1 cellular context compared by ENCODE assay signal in the genomic region with DNA sequence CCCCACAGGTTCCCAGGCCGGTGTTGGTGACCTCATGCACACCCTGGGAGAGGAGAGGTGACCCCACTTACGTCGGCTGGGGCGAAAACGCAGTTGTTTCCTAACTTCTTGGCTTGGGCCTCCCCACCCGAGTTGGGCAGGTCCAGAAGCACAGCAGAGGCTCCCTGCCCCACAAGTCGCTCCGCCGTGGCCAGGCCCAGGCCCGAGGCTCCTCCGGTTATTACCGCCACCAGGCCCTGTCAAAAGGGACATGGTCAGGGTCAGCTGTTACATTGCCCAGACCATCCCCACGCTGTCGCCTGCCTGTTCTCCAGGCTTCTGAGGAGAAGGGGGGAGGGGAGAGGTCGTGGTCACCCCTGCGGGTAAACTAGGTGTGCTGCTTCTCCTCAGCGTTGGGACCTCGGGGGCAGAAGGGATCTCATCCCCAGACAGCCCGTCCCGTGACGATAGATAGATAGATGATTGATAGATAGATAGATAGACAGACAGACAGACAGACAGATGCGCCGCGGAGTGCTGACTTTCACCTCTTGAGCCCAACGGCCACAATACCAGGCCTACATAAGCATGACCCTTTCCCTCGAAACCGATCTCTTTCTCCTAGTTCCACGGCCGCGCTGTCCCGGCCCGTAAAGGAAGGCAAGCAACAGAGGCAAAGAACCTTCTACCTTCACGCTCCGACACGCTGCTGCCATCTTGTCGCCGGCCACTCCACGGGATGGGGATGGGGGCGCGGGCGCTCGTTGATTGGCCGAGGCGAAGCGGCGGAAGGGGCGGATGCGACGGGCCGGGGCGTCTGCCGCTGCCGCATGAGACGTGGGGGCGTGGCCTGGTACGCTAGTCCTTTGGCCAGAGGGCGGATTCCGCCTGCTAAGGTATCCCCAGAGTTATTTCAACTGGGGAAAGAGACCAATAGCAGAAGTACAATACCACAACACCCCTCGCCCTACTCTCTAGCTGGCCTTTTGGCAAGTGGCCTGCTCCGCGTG.
TF ChIP-seq lines count a peak whose summit lies in the region.

TSS of gene HSD17B10 (minus strand) at position 720 of the 989 bp plus-strand sequence. CDS start at position 695, 25 bp downstream.

TF ChIP-seq in K562, 482 proteins besides CTCF, POLR2A, EP300 and RAD21 (continued from another document and continues in another):
- TF ChIP-seq, protein P1, sequence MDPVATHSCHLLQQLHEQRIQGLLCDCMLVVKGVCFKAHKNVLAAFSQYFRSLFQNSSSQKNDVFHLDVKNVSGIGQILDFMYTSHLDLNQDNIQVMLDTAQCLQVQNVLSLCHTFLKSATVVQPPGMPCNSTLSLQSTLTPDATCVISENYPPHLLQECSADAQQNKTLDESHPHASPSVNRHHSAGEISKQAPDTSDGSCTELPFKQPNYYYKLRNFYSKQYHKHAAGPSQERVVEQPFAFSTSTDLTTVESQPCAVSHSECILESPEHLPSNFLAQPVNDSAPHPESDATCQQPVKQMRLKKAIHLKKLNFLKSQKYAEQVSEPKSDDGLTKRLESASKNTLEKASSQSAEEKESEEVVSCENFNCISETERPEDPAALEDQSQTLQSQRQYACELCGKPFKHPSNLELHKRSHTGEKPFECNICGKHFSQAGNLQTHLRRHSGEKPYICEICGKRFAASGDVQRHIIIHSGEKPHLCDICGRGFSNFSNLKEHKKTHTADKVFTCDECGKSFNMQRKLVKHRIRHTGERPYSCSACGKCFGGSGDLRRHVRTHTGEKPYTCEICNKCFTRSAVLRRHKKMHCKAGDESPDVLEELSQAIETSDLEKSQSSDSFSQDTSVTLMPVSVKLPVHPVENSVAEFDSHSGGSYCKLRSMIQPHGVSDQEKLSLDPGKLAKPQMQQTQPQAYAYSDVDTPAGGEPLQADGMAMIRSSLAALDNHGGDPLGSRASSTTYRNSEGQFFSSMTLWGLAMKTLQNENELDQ (CRISPR knock-in tag; IDR thresholded peaks at IDR 0.05; ENCODE audit: borderline replicate concordance), result no peak
- TF ChIP-seq ZNF766 (CRISPR knock-in tag; conservative IDR thresholded peaks at IDR 0.05), result no peak
- TF ChIP-seq HNRNPUL1 (IDR thresholded peaks at IDR 0.05; ENCODE audit: low read length), result no peak
- TF ChIP-seq BRCA1 (IDR thresholded peaks at IDR 0.05), result no peak
- TF ChIP-seq BRCA1 (CRISPR knock-in tag; IDR thresholded peaks at IDR 0.05), result no peak
- TF ChIP-seq RNF219 (CRISPR knock-in tag; IDR thresholded peaks at IDR 0.05), result no peak
- TF ChIP-seq NCOA1 (IDR thresholded peaks at IDR 0.05; ENCODE audit: low read depth), result no peak
- TF ChIP-seq SAFB (IDR thresholded peaks at IDR 0.05; ENCODE audit: borderline replicate concordance, low read depth, low read length), result no peak
- peak; percentile 81 for TF ChIP-seq SIN3B (IDR thresholded peaks at IDR 0.05; ENCODE audit: low read depth)
- no peak for TF ChIP-seq TRIM25 (IDR thresholded peaks at IDR 0.05; ENCODE audit: borderline replicate concordance)
- TF ChIP-seq SNAPC5 (CRISPR knock-in tag; IDR thresholded peaks at IDR 0.05), result no peak
- no peak for TF ChIP-seq PCBP1 (IDR thresholded peaks at IDR 0.05; ENCODE audit: low read depth, low read length, poor library complexity, severe bottlenecking)
- no peak for TF ChIP-seq ZNF655 (CRISPR knock-in tag; IDR thresholded peaks at IDR 0.05)
- no peak for TF ChIP-seq DPF2 (IDR thresholded peaks at IDR 0.05)
- no peak for TF ChIP-seq NR3C1 (CRISPR knock-in tag; IDR thresholded peaks at IDR 0.05)
- TF ChIP-seq SMARCC2 (IDR thresholded peaks at IDR 0.05; ENCODE audit: low read depth), result no peak
- TF ChIP-seq, protein P2, sequence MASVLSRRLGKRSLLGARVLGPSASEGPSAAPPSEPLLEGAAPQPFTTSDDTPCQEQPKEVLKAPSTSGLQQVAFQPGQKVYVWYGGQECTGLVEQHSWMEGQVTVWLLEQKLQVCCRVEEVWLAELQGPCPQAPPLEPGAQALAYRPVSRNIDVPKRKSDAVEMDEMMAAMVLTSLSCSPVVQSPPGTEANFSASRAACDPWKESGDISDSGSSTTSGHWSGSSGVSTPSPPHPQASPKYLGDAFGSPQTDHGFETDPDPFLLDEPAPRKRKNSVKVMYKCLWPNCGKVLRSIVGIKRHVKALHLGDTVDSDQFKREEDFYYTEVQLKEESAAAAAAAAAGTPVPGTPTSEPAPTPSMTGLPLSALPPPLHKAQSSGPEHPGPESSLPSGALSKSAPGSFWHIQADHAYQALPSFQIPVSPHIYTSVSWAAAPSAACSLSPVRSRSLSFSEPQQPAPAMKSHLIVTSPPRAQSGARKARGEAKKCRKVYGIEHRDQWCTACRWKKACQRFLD (CRISPR knock-in tag; IDR thresholded peaks at IDR 0.05), result no peak
- no peak for TF ChIP-seq DNMT1 (IDR thresholded peaks at IDR 0.05)
- no peak for TF ChIP-seq ZBTB5 (IDR thresholded peaks at IDR 0.05)
- TF ChIP-seq ZNF232 (CRISPR knock-in tag; IDR thresholded peaks at IDR 0.05), result no peak
- TF ChIP-seq GATAD2A (IDR thresholded peaks at IDR 0.05), result no peak
- TF ChIP-seq ZNF318 (IDR thresholded peaks at IDR 0.05; ENCODE audit: borderline replicate concordance in 1 of 2, low read depth in 1 of 2), result no peak
- no peak for TF ChIP-seq KDM4B (IDR thresholded peaks at IDR 0.05; ENCODE audit: borderline replicate concordance in 2 of 2, low read depth in 1 of 2)
- no peak for TF ChIP-seq TSHZ1 (CRISPR knock-in tag; IDR thresholded peaks at IDR 0.05)
- no peak for TF ChIP-seq CHCHD3 (CRISPR knock-in tag; IDR thresholded peaks at IDR 0.05)
